Comparison of ENCODE assay signal across 8 cellular contexts in genomic region chr20:50379049-50379990, GRCh38.
A peak's percentile ranks its signal among the peaks of the same experiment; 100 is the strongest.
DNase-seq lines count a peak whose midpoint lies in the region; ATAC-seq lines count a peak whose summit lies in the region.

No MANE protein-coding gene starts in this region.

- no peaks in the 10 kb centered on the region for H3K9me3 ChIP-seq in skeletal muscle satellite cell (replicated peaks; ENCODE audit: low read length)

- H3K4me1 ChIP-seq in skeletal muscle satellite cell (ENCODE audit: control insufficient read depth, insufficient read depth, low read length) = peaks cover 20% of the 10 kb centered on the region

- DNase-seq in HCEC 1CT (peak; percentile 83), SIG-M5 (lab: John Stamatoyannopoulos, UW) (peak; percentile 20), cardiac septum (ENCODE audit: low spot score) (peak; percentile 89), NCI-H345 treated with DMSO at 0.1 percent for 48 hours (lab: John Stamatoyannopoulos, UW; ENCODE audit: unreplicated experiment) (no peak), KG1 (lab: John Stamatoyannopoulos, UW) (no peak)

- peak overlapping the region; percentile 57 for H3K9ac ChIP-seq in skeletal muscle satellite cell (ENCODE audit: low read depth, low read length)

- H3K36me3 ChIP-seq in skeletal muscle satellite cell (ENCODE audit: insufficient read depth, low read length) = no peaks in the 10 kb centered on the region

- no peak overlapping the region for H3K4me3 ChIP-seq in skeletal muscle satellite cell (ENCODE audit: low read length)

- H3K27me3 ChIP-seq in skeletal muscle satellite cell (ENCODE audit: control insufficient read depth, insufficient read depth, low read length) = no peaks in the 10 kb centered on the region

- peak overlapping the region; percentile 61 for H3K4me2 ChIP-seq in skeletal muscle satellite cell (ENCODE audit: low read length)

- ATAC-seq in HG02840 (IDR thresholded peaks at IDR 0.05; ENCODE audit: low FRiP score, unreplicated experiment) (no peak), GM21786 (IDR thresholded peaks at IDR 0.05; ENCODE audit: unreplicated experiment) (no peak)

- intact Hi-C loops in cardiac septum (cut with DNase I) = loop anchor here (1.0 to 5.0 kb wide), 5 partner anchors 36 to 101 kb away; no protein-coding TSS in a partner anchor

Comparison
In these comparisons a context has a peak if more than half of its experiments do, and no peak if none do; other contexts are left out.
1. DNase-seq: peak in HCEC 1CT (single experiment), SIG-M5 (single experiment) and cardiac septum (single experiment); none in NCI-H345 treated with DMSO at 0.1 percent for 48 hours (single experiment) and KG1 (single experiment).